10 cellular contexts compared by ENCODE assay signal in the genomic region with DNA sequence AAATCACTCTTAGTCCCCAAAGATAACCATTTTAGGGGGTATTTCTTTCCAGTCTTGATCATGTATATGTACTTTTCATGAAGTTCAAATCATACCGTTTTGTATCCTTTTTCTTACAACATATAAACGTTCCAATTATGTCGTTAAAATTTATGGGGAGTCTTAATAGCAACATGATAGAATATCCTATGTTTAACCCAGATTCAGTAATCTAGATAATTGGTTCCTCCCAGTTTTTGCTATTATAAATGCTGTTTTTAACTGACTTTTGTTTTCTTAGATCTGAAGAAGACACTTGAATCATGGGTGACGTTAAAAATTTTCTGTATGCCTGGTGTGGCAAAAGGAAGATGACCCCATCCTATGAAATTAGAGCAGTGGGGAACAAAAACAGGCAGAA. TPM values are rescaled to one million over a fixed set of nuclear protein-coding genes. Genes with fewer than 3 reads are reported as not detected.
DNase-seq lines count a peak whose midpoint lies in the region; ATAC-seq and TF ChIP-seq lines count a peak whose summit lies in the region.
"Had no signal": no experiment of that assay in that cellular context is flagged by ENCODE, and none has a peak within 500 bp of the region (broad histone marks: within the 10 kb centered on the region; RNA-seq: fewer than 3 reads in every experiment).

No MANE protein-coding gene starts in this region.

- no peak overlapping the region for H2BK12ac ChIP-seq in mesenchymal stem cell (ENCODE audit: low read length in 2 of 2)

- H3K79me1 ChIP-seq in mesenchymal stem cell (replicated peaks; ENCODE audit: low read length, poor library complexity, severe bottlenecking) = peaks cover 2% of the 10 kb centered on the region

- no peak overlapping the region for H3K14ac ChIP-seq in mesenchymal stem cell (ENCODE audit: low read length in 2 of 2)

- H2BK15ac ChIP-seq in mesenchymal stem cell (ENCODE audit: low read depth, poor library complexity, severe bottlenecking) = no peak overlapping the region

- H3K4me3 ChIP-seq in BLaER1 treated with 17β-estradiol and CSF1 and Interleukin-3, amounts not matched to agents 10 nM and 100 nM = peak overlapping the region in 5 of 10 experiments; percentile 73 to 92 (median 76); a peak in 4 of 20 replicates
- H3K4me3 ChIP-seq in HEK293 (ENCODE audit: low read depth, low read length) (no peak overlapping the region), mesenchymal stem cell (ENCODE audit: insufficient read depth in 1 of 2, low read depth in 1 of 2, low read length in 2 of 2) (peak overlapping the region in 1 of 2 experiments; percentile 85)
- H3K4me3 ChIP-seq: cardiac muscle cell had no signal

- no peak overlapping the region; a peak in 1 of 22 replicates for H3K27ac ChIP-seq in BLaER1 treated with 17β-estradiol and CSF1 and Interleukin-3, amounts not matched to agents 10 nM and 100 nM
- H3K27ac ChIP-seq in HEK293 (ENCODE audit: extremely low read depth, low read depth, low read length) = no peak overlapping the region
- no peak overlapping the region for H3K27ac ChIP-seq in mesenchymal stem cell (ENCODE audit: low read length, poor library complexity, severe bottlenecking)
- H3K27ac ChIP-seq: cardiac muscle cell had no signal

- no peak overlapping the region for H2AK5ac ChIP-seq in mesenchymal stem cell (ENCODE audit: low read length, severe bottlenecking)

- no peak overlapping the region for H3K23ac ChIP-seq in mesenchymal stem cell (ENCODE audit: low read length in 2 of 2)

- peak overlapping the region; percentile 21 to 97 (median 90); a peak in 20 of 22 replicates for H3K4me2 ChIP-seq in BLaER1 treated with 17β-estradiol and CSF1 and Interleukin-3, amounts not matched to agents 10 nM and 100 nM
- H3K4me2 ChIP-seq in mesenchymal stem cell (ENCODE audit: low read length, poor library complexity, severe bottlenecking) = no peak overlapping the region

- H3K9me3 Mint-ChIP-seq in activated T-helper 17 cell treated with anti-CD3 and anti-CD28 coated beads, Interleukin-2, amount 50 U/mL, for 72 hours = no peaks in the 10 kb centered on the region

- ATAC-seq in activated T-helper 17 cell treated with anti-CD3 and anti-CD28 coated beads, Interleukin-2, amount 50 U/mL, for 72 hours (replicated peaks) = no peak
- no peak for ATAC-seq in HG03095 (IDR thresholded peaks at IDR 0.05; ENCODE audit: unreplicated experiment)
- no peak for ATAC-seq in GM21576 (IDR thresholded peaks at IDR 0.05; ENCODE audit: unreplicated experiment)

- peak overlapping the region; percentile 98 for H3K4me3 Mint-ChIP-seq in activated T-helper 17 cell treated with anti-CD3 and anti-CD28 coated beads, Interleukin-2, amount 50 U/mL, for 72 hours

- peaks cover 77 to 96% (median 79%) of the 10 kb centered on the region in 11 experiments for H4K20me1 ChIP-seq in BLaER1 treated with 17β-estradiol and CSF1 and Interleukin-3, amounts not matched to agents 10 nM and 100 nM

- H3K9me3 ChIP-seq in BLaER1 treated with 17β-estradiol and CSF1 and Interleukin-3, amounts not matched to agents 10 nM and 100 nM (replicated peaks in 1 of 11) = no peaks in the 10 kb centered on the region
- H3K9me3 ChIP-seq in HEK293 (ENCODE audit: control insufficient read depth, insufficient read depth, low read depth, low read length) = no peaks in the 10 kb centered on the region
- no peaks in the 10 kb centered on the region for H3K9me3 ChIP-seq in mesenchymal stem cell (ENCODE audit: control insufficient read depth, low read length)

- no peak overlapping the region for H3K4ac ChIP-seq in mesenchymal stem cell (ENCODE audit: low read depth in 1 of 2, low read length in 2 of 2)

- no peak overlapping the region for H4K8ac ChIP-seq in mesenchymal stem cell (ENCODE audit: low read length)

- peaks cover 84% of the 10 kb centered on the region for H3K36me3 Mint-ChIP-seq in activated T-helper 17 cell treated with anti-CD3 and anti-CD28 coated beads, Interleukin-2, amount 50 U/mL, for 72 hours (ENCODE audit: low read depth)

- 75% methylated on average over 1 of the region's 4 CpGs for WGBS in mesenchymal stem cell

- peaks cover 50 to 71% (median 66%) of the 10 kb centered on the region in 11 experiments for H3K36me3 ChIP-seq in BLaER1 treated with 17β-estradiol and CSF1 and Interleukin-3, amounts not matched to agents 10 nM and 100 nM
- H3K36me3 ChIP-seq in HEK293 (ENCODE audit: control insufficient read depth in 2 of 2, insufficient read depth in 1 of 2, low read length in 2 of 2) (peaks cover 45 to 60% of the 10 kb centered on the region in 2 experiments), mesenchymal stem cell (ENCODE audit: control insufficient read depth in 1 of 2, insufficient read depth in 2 of 2, low read depth in 1 of 2, low read length in 2 of 2) (peaks cover 20 to 47% of the 10 kb centered on the region in 2 experiments)

- no peaks in the 10 kb centered on the region for H3K27me3 Mint-ChIP-seq in activated T-helper 17 cell treated with anti-CD3 and anti-CD28 coated beads, Interleukin-2, amount 50 U/mL, for 72 hours

- TF ChIP-seq CTCF in HEK293 (tag by site-specific recombination; IDR thresholded peaks at IDR 0.05) = no peak

- peaks cover 19 to 39% (median 31%) of the 10 kb centered on the region in 10 experiments for H3K4me1 ChIP-seq in BLaER1 treated with 17β-estradiol and CSF1 and Interleukin-3, amounts not matched to agents 10 nM and 100 nM
- no peaks in the 10 kb centered on the region; the same call in none of the 2 replicates for H3K4me1 ChIP-seq in HEK293 (ENCODE audit: control insufficient read depth, insufficient read depth, low read length)
- H3K4me1 ChIP-seq in mesenchymal stem cell (ENCODE audit: control insufficient read depth, insufficient read depth, low read depth, low read length) = peaks cover 6% of the 10 kb centered on the region

- no peak for DNase-seq in mesenchymal stem cell
- no peak for DNase-seq in HuH-7 (ENCODE audit: low spot score)
- no peak for DNase-seq in NCI-H446 treated with DMSO at 0.1 percent for 48 hours (lab: John Stamatoyannopoulos, UW)
- DNase-seq: NCI-H1092 had no signal

- H3K27ac Mint-ChIP-seq in activated T-helper 17 cell treated with anti-CD3 and anti-CD28 coated beads, Interleukin-2, amount 50 U/mL, for 72 hours = peak overlapping the region; percentile 97

- H3K18ac ChIP-seq in mesenchymal stem cell (ENCODE audit: low read depth in 1 of 2, low read length in 2 of 2) = no peak overlapping the region

- CTCF ChIA-PET in HEK293 (lab: Yijun Ruan, JAX) = no interaction called here

- no peak overlapping the region for H2BK120ac ChIP-seq in mesenchymal stem cell (ENCODE audit: low read depth, low read length)

- 0 out of 22 replicates have a peak overlapping the region, but pooled peaks of 1 of the 11 experiments have one; percentile 27 for H3K9ac ChIP-seq in BLaER1 treated with 17β-estradiol and CSF1 and Interleukin-3, amounts not matched to agents 10 nM and 100 nM
- H3K9ac ChIP-seq in mesenchymal stem cell (ENCODE audit: low read length) = peak overlapping the region; percentile 16

- H3K27me3 ChIP-seq in BLaER1 treated with 17β-estradiol and CSF1 and Interleukin-3, amounts not matched to agents 10 nM and 100 nM = no peaks in the 10 kb centered on the region
- H3K27me3 ChIP-seq in mesenchymal stem cell (ENCODE audit: control insufficient read depth in 1 of 2, insufficient read depth in 1 of 2, low read length in 2 of 2) = no peaks in the 10 kb centered on the region
- H3K27me3 ChIP-seq: cardiac muscle cell had no signal

- no peak overlapping the region for H4K91ac ChIP-seq in mesenchymal stem cell (ENCODE audit: low read length)

- H2BK5ac ChIP-seq in mesenchymal stem cell (ENCODE audit: low read depth, low read length, poor library complexity, severe bottlenecking) = no peak overlapping the region

- POLR2A ChIA-PET in HEK293 (lab: Yijun Ruan, JAX) = no interaction called here

- H2AFZ ChIP-seq in mesenchymal stem cell (ENCODE audit: low read depth, low read length) = no peak overlapping the region

- H3K4me1 Mint-ChIP-seq in activated T-helper 17 cell treated with anti-CD3 and anti-CD28 coated beads, Interleukin-2, amount 50 U/mL, for 72 hours = peaks cover 30% of the 10 kb centered on the region

TF ChIP-seq in HEK293, 187 proteins besides CTCF, POLR2A, EP300 and RAD21:
- peak; percentile 79 for TF ChIP-seq WT1 (tag by site-specific recombination; IDR thresholded peaks at IDR 0.05)
- TF ChIP-seq ZNF169 (tag by site-specific recombination; IDR thresholded peaks at IDR 0.05) = no peak
- TF ChIP-seq, protein P1, sequence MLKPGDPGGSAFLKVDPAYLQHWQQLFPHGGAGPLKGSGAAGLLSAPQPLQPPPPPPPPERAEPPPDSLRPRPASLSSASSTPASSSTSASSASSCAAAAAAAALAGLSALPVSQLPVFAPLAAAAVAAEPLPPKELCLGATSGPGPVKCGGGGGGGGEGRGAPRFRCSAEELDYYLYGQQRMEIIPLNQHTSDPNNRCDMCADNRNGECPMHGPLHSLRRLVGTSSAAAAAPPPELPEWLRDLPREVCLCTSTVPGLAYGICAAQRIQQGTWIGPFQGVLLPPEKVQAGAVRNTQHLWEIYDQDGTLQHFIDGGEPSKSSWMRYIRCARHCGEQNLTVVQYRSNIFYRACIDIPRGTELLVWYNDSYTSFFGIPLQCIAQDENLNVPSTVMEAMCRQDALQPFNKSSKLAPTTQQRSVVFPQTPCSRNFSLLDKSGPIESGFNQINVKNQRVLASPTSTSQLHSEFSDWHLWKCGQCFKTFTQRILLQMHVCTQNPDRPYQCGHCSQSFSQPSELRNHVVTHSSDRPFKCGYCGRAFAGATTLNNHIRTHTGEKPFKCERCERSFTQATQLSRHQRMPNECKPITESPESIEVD (tag by site-specific recombination; IDR thresholded peaks at IDR 0.05) = peak; percentile 77
- TF ChIP-seq ZNF426 (tag by site-specific recombination; IDR thresholded peaks at IDR 0.05) = no peak
- TF ChIP-seq ZNF366 (tag by site-specific recombination; conservative IDR thresholded peaks at IDR 0.05) = 0 out of 2 replicates have a peak, but pooled peaks have one; percentile 16
TF ChIP-seq in HEK293: peak in this region for 3.

RNA-seq across cellular contexts. Expression of a gene that starts 3.1 kb away (rescaled TPM):
- 100 to 1,000 TPM; 136 to 273 TPM for total RNA-seq in activated T-helper 17 cell treated with anti-CD3 and anti-CD28 coated beads, Interleukin-2, amount 50 U/mL, for 72 hours
- polyA plus RNA-seq in mesenchymal stem cell (2013, experiment 1 of 2) = 52.4 TPM
- polyA plus RNA-seq in mesenchymal stem cell (2013, experiment 2 of 2) = 52.9 TPM

RNA-seq across cellular contexts. Expression of a gene that starts 52.7 kb away (rescaled TPM):
- 1 to 10 TPM in 1 of 2 donors, under 1 TPM in 1; 0.90 to 1.4 TPM for total RNA-seq in activated T-helper 17 cell treated with anti-CD3 and anti-CD28 coated beads, Interleukin-2, amount 50 U/mL, for 72 hours
- 2.3 TPM for polyA plus RNA-seq in mesenchymal stem cell (2013, experiment 1 of 2)
- 1.5 TPM for polyA plus RNA-seq in mesenchymal stem cell (2013, experiment 2 of 2)
